Comparison of ENCODE assay signal across 10 cellular contexts in genomic region chr1:162264108-162264507, GRCh38.
"Had no signal": no experiment of that assay in that cellular context is flagged by ENCODE, and none has a peak within 500 bp of the region (broad histone marks: within the 10 kb centered on the region; RNA-seq: fewer than 3 reads in every experiment).

No MANE protein-coding gene starts in this region.

- H3K27ac ChIP-seq: GM23248, HL-60 had no signal

- H2AFZ ChIP-seq: GM23248 had no signal

- ATAC-seq: HCT116, HepG2, K562 had no signal

- H3K27ac Mint-ChIP-seq: HFFc6 had no signal

- FAIRE-seq: HepG2, K562 had no signal

- H3K9ac ChIP-seq: GM23248 had no signal

- H3K36me3 ChIP-seq: HAP-1 had no signal

- H3K9me3 Mint-ChIP-seq: HFFc6 had no signal

- DNase-seq: GM23248, H7, HFFc6, IMR-90, KG1 had no signal

- H3K4me3 ChIP-seq: GM23248, HAP-1, K562 had no signal

- H3K4me3 Mint-ChIP-seq: HFFc6 had no signal

- H3K4me1 ChIP-seq: HAP-1 had no signal

- H3K9me3 ChIP-seq: HAP-1 had no signal
